Comparison of ENCODE assay signal across 1 cellular context in genomic region chr20:25001323-25001722, GRCh38. TPM values are rescaled to one million over a fixed set of nuclear protein-coding genes. Genes with fewer than 3 reads are reported as not detected.
"Had no signal": no experiment of that assay in that cellular context is flagged by ENCODE, and none has a peak within 500 bp of the region (broad histone marks: within the 10 kb centered on the region; RNA-seq: fewer than 3 reads in every experiment).

No MANE protein-coding gene starts in this region.

RNA-seq across cellular contexts. Expression of gene CST7, which starts 52.3 kb away (rescaled TPM):
- total RNA-seq: urinary bladder had no signal
